In the genomic region with DNA sequence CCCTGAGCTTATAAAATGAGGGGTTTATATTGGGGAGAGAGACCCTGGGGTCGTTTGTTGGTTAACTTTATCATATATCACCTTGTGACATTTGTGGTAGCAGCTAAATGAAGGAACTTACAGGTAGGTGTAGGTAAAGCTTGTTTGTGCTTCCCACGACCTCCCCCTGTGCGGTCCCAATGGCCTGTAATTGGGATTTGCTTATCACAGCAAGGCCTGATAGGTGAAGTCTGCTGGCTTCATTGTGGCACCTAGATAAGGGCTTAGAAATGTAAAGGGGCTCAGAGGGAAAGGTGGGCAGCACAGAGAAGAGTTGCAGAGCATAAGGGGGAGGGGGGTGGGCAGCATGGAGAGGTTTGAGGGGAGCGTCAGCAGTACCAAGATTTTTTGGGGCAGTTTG, we compare ENCODE assay signal across 18 cellular contexts. TPM values are rescaled to one million over a fixed set of nuclear protein-coding genes. Genes with fewer than 3 reads are reported as not detected.
DNase-seq lines count a peak whose midpoint lies in the region; ATAC-seq and TF ChIP-seq lines count a peak whose summit lies in the region.
"Had no signal": no experiment of that assay in that cellular context is flagged by ENCODE, and none has a peak within 500 bp of the region (broad histone marks: within the 10 kb centered on the region; RNA-seq: fewer than 3 reads in every experiment).

No MANE protein-coding gene starts in this region.

- no peak overlapping the region for H3K4me3 Mint-ChIP-seq in stimulated activated naive CD8-positive, alpha-beta T cell treated with anti-CD3 and anti-CD28 coated beads, Interleukin-15, Interleukin-2, amounts not matched to agents 100 ng/mL and 50 ng/mL, for 24 hours
- H3K4me3 Mint-ChIP-seq in central memory CD8-positive, alpha-beta T cell: no peak overlapping the region

- peaks cover 69% of the 10 kb centered on the region for H3K36me3 ChIP-seq in mesodermal cell (ENCODE audit: control insufficient read depth, insufficient read depth, low read length)

- H3K9me3 Mint-ChIP-seq in stimulated activated naive CD8-positive, alpha-beta T cell treated with anti-CD3 and anti-CD28 coated beads, Interleukin-15, Interleukin-2, amounts not matched to agents 100 ng/mL and 50 ng/mL, for 24 hours: no peaks in the 10 kb centered on the region
- H3K9me3 Mint-ChIP-seq in central memory CD8-positive, alpha-beta T cell: no peaks in the 10 kb centered on the region

- DNase-seq in stimulated activated naive CD8-positive, alpha-beta T cell treated with anti-CD3 and anti-CD28 coated beads, Interleukin-15, Interleukin-2, amounts not matched to agents 100 U/mL and 50 U/mL, for 24 hours: no peak
- no peak for DNase-seq in central memory CD8-positive, alpha-beta T cell (ENCODE audit: low spot score in 2 of 2)
- DNase-seq in NCI-H1694 (lab: John Stamatoyannopoulos, UW) (no peak), OCI-M1 (lab: John Stamatoyannopoulos, UW) (no peak)
- DNase-seq: DMS79, H7, Karpas-422, NCI-H1048, NCI-H1436 treated with DMSO at 0.1 percent for 48 hours, NCI-H2081, NCI-H748 treated with DMSO at 0.1 percent for 48 hours, Right ventricle myocardium superior had no signal

- H3K4me1 Mint-ChIP-seq in stimulated activated naive CD8-positive, alpha-beta T cell treated with anti-CD3 and anti-CD28 coated beads, Interleukin-15, Interleukin-2, amounts not matched to agents 100 ng/mL and 50 ng/mL, for 24 hours (ENCODE audit: low read depth): no peaks in the 10 kb centered on the region
- H3K4me1 Mint-ChIP-seq in central memory CD8-positive, alpha-beta T cell: no peaks in the 10 kb centered on the region

- H3K36me3 Mint-ChIP-seq in stimulated activated naive CD8-positive, alpha-beta T cell treated with anti-CD3 and anti-CD28 coated beads, Interleukin-15, Interleukin-2, amounts not matched to agents 100 ng/mL and 50 ng/mL, for 24 hours (ENCODE audit: low read depth): peaks cover 50% of the 10 kb centered on the region
- H3K36me3 Mint-ChIP-seq in central memory CD8-positive, alpha-beta T cell (ENCODE audit: insufficient read depth): peaks cover 36% of the 10 kb centered on the region

- peak overlapping the region; percentile 6 for H3K27ac ChIP-seq in mesodermal cell (ENCODE audit: low read depth, low read length, severe bottlenecking)
- H3K27ac ChIP-seq: SK-N-MC had no signal

- H3K27me3 Mint-ChIP-seq in stimulated activated naive CD8-positive, alpha-beta T cell treated with anti-CD3 and anti-CD28 coated beads, Interleukin-15, Interleukin-2, amounts not matched to agents 100 ng/mL and 50 ng/mL, for 24 hours: no peaks in the 10 kb centered on the region
- no peaks in the 10 kb centered on the region for H3K27me3 Mint-ChIP-seq in central memory CD8-positive, alpha-beta T cell

- H3K4me1 ChIP-seq in mesodermal cell (ENCODE audit: control insufficient read depth, insufficient read depth, low read length, poor library complexity, severe bottlenecking): no peaks in the 10 kb centered on the region

- WGBS in mesodermal cell (ENCODE audit: insufficient coverage in 2 of 2), 2 experiments: 49 to 93% methylated on average over 2 of the region's 4 CpGs

- H3K27ac Mint-ChIP-seq in stimulated activated naive CD8-positive, alpha-beta T cell treated with anti-CD3 and anti-CD28 coated beads, Interleukin-15, Interleukin-2, amounts not matched to agents 100 ng/mL and 50 ng/mL, for 24 hours: peak overlapping the region; percentile 45
- H3K27ac Mint-ChIP-seq in central memory CD8-positive, alpha-beta T cell (ENCODE audit: low read depth): peak overlapping the region; percentile 69

- no peak overlapping the region for H3K4me3 ChIP-seq in mesodermal cell (ENCODE audit: extremely low read depth, insufficient read depth, low read length, poor library complexity, severe bottlenecking)
- H3K4me3 ChIP-seq: BLaER1 treated with 17β-estradiol and CSF1 and Interleukin-3, amounts not matched to agents 10 nM and 100 nM; SK-N-MC had no signal

- H3K9me3 ChIP-seq in mesodermal cell (ENCODE audit: control insufficient read depth, low read length): no peaks in the 10 kb centered on the region
- H3K9me3 ChIP-seq: BLaER1 treated with 17β-estradiol and CSF1 and Interleukin-3, amounts not matched to agents 10 nM and 100 nM had no signal

- ATAC-seq in stimulated activated naive CD8-positive, alpha-beta T cell treated with anti-CD3 and anti-CD28 coated beads, Interleukin-15, Interleukin-2, amounts not matched to agents 100 U/mL and 50 U/mL, for 24 hours: no peak
- ATAC-seq in central memory CD8-positive, alpha-beta T cell (replicated peaks; ENCODE audit: extremely low read depth, poor library complexity, severe bottlenecking): no peak
- ATAC-seq in SK-N-SH treated with all-trans-retinoic acid at 6 μM for 48 hours: no peak

TF ChIP-seq in SK-N-SH treated with all-trans-retinoic acid at 6 μM for 48 hours, 23 proteins besides CTCF, POLR2A, EP300 and RAD21:
- TF ChIP-seq BACH2 (CRISPR knock-in tag; IDR thresholded peaks at IDR 0.05; ENCODE audit: borderline replicate concordance) (no peak), ZFP3 (CRISPR knock-in tag; IDR thresholded peaks at IDR 0.05) (no peak), PPARA (CRISPR knock-in tag; IDR thresholded peaks at IDR 0.05; ENCODE audit: borderline replicate concordance) (no peak), CSRNP3 (CRISPR knock-in tag; IDR thresholded peaks at IDR 0.05) (no peak), ZFP30 (CRISPR knock-in tag; IDR thresholded peaks at IDR 0.05) (no peak), TOX (CRISPR knock-in tag; IDR thresholded peaks at IDR 0.05; ENCODE audit: borderline replicate concordance) (no peak), RARB (CRISPR knock-in tag; IDR thresholded peaks at IDR 0.05) (no peak), GLIS3 (CRISPR knock-in tag; IDR thresholded peaks at IDR 0.05) (no peak), OSR1 (CRISPR knock-in tag; IDR thresholded peaks at IDR 0.05) (no peak), TCF4 (CRISPR knock-in tag; IDR thresholded peaks at IDR 0.05; ENCODE audit: borderline replicate concordance) (no peak), SNAI2 (CRISPR knock-in tag; IDR thresholded peaks at IDR 0.05) (no peak), ISL1 (CRISPR knock-in tag; IDR thresholded peaks at IDR 0.05) (no peak)
- TF ChIP-seq, protein P1, sequence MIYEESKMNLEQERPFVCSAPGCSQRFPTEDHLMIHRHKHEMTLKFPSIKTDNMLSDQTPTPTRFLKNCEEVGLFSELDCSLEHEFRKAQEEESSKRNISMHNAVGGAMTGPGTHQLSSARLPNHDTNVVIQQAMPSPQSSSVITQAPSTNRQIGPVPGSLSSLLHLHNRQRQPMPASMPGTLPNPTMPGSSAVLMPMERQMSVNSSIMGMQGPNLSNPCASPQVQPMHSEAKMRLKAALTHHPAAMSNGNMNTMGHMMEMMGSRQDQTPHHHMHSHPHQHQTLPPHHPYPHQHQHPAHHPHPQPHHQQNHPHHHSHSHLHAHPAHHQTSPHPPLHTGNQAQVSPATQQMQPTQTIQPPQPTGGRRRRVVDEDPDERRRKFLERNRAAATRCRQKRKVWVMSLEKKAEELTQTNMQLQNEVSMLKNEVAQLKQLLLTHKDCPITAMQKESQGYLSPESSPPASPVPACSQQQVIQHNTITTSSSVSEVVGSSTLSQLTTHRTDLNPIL (CRISPR knock-in tag; IDR thresholded peaks at IDR 0.05; ENCODE audit: low read depth): no peak
- TF ChIP-seq, protein P2, sequence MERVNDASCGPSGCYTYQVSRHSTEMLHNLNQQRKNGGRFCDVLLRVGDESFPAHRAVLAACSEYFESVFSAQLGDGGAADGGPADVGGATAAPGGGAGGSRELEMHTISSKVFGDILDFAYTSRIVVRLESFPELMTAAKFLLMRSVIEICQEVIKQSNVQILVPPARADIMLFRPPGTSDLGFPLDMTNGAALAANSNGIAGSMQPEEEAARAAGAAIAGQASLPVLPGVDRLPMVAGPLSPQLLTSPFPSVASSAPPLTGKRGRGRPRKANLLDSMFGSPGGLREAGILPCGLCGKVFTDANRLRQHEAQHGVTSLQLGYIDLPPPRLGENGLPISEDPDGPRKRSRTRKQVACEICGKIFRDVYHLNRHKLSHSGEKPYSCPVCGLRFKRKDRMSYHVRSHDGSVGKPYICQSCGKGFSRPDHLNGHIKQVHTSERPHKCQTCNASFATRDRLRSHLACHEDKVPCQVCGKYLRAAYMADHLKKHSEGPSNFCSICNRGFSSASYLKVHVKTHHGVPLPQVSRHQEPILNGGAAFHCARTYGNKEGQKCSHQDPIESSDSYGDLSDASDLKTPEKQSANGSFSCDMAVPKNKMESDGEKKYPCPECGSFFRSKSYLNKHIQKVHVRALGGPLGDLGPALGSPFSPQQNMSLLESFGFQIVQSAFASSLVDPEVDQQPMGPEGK (CRISPR knock-in tag; IDR thresholded peaks at IDR 0.05; ENCODE audit: borderline replicate concordance): no peak
TF ChIP-seq in SK-N-SH treated with all-trans-retinoic acid at 6 μM for 48 hours: peak in this region for 0.

RNA-seq across cellular contexts. Expression of gene MLNR, which starts 35.5 kb away (rescaled TPM):
- polyA plus RNA-seq in mesodermal cell (2013, experiment 1 of 2): not detected
- polyA plus RNA-seq in mesodermal cell (2013, experiment 2 of 2): not detected
- polyA plus RNA-seq: IMR-90 had no signal
